Comparison of ENCODE assay signal across 15 cellular contexts in the genomic region with DNA sequence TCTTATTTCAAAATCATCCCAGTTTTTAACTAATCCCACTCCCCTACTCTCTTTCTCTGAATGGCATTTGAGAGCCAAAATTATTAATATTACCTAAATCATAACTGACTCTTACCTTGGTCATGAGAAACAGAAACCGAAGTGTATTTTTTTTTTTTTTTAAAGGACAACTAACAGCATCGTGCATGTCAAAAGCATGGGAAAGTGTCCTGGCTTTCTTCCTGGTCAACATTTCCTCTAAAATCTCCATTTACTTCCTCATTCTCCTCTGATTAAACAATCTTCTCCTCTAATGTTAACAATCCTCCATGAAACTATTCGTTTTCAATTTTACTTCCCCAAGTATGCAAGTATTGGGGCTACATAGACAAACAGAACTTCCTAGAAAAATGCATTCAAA. TPM values are rescaled to one million over a fixed set of nuclear protein-coding genes. Genes with fewer than 3 reads are reported as not detected.
A peak's percentile ranks its signal among the peaks of the same experiment; 100 is the strongest.
DNase-seq lines count a peak whose midpoint lies in the region; ATAC-seq, FAIRE-seq and TF ChIP-seq lines count a peak whose summit lies in the region.
"Had no signal": no experiment of that assay in that cellular context is flagged by ENCODE, and none has a peak within 500 bp of the region (broad histone marks: within the 10 kb centered on the region; RNA-seq: fewer than 3 reads in every experiment).

No MANE protein-coding gene starts in this region.

- H3K4me3 ChIP-seq in BLaER1 (no peak overlapping the region), GM23248 (peak overlapping the region; percentile 34; the same call in 1 of the 2 replicates), astrocyte (ENCODE audit: insufficient read depth, low read depth, low read length) (no peak overlapping the region)
- H3K4me3 ChIP-seq: ovary, upper lobe of left lung had no signal

- H3K9me3 ChIP-seq in BLaER1 (peaks cover 14% of the 10 kb centered on the region), GM23248 (ENCODE audit: low read depth) (no peaks in the 10 kb centered on the region), astrocyte (ENCODE audit: insufficient read depth, low read depth, low read length) (no peaks in the 10 kb centered on the region)
- H3K9me3 ChIP-seq: ovary, upper lobe of left lung had no signal

- H2AFZ ChIP-seq in GM23248 (no peak overlapping the region), astrocyte (ENCODE audit: low read depth, low read length) (no peak overlapping the region)

- H3K4me1 ChIP-seq in BLaER1 (peaks cover 43% of the 10 kb centered on the region), GM23248 (ENCODE audit: insufficient read depth) (peaks cover 10% of the 10 kb centered on the region), astrocyte (ENCODE audit: insufficient read depth, low read length) (no peaks in the 10 kb centered on the region)

- H4K20me1 ChIP-seq in BLaER1: no peaks in the 10 kb centered on the region; the same call in 1 of the 2 replicates
- no peaks in the 10 kb centered on the region for H4K20me1 ChIP-seq in GM23248 (ENCODE audit: insufficient read depth)
- H4K20me1 ChIP-seq in astrocyte (ENCODE audit: insufficient read depth, low read length): no peaks in the 10 kb centered on the region

- H3K9ac ChIP-seq in BLaER1: no peak overlapping the region
- no peak overlapping the region for H3K9ac ChIP-seq in GM23248
- H3K9ac ChIP-seq in astrocyte (ENCODE audit: low read length): no peak overlapping the region

- H3K4me3 Mint-ChIP-seq in astrocyte (ENCODE audit: unreplicated experiment) (no peak overlapping the region), memory B cell (no peak overlapping the region), WTC11 (no peak overlapping the region)
- H3K4me3 Mint-ChIP-seq: activated CD8-positive, alpha-beta T cell treated with anti-CD3 and anti-CD28 coated beads for 36 hours had no signal

- WGBS in GM23248 (ENCODE audit: low coverage in 1 of 2, low lambda C conversion rate in 2 of 2, missing lambda C conversion rate in 2 of 2), 2 experiments: 13% methylated on average over 3 of the region's 3 CpGs

- TF ChIP-seq CTCF in astrocyte (IDR thresholded peaks at IDR 0.05; ENCODE audit: insufficient read depth, low read depth, low read length) (no peak), GM13976 (IDR thresholded peaks at IDR 0.05; ENCODE audit: borderline replicate concordance, control extremely low read depth, extremely low read depth, insufficient read depth, missing control alignments) (no peak), WTC11 (IDR thresholded peaks at IDR 0.05) (no peak)

- no peaks in the 10 kb centered on the region for H3K27me3 ChIP-seq in BLaER1
- H3K27me3 ChIP-seq in GM23248 (replicated peaks; ENCODE audit: insufficient read depth): no peaks in the 10 kb centered on the region
- H3K27me3 ChIP-seq in astrocyte (ENCODE audit: insufficient read depth, low read length): no peaks in the 10 kb centered on the region
- H3K27me3 ChIP-seq: ovary, upper lobe of left lung had no signal

- CTCF ChIA-PET in WTC11 (lab: Charles Lee): no interaction called here

- POLR2A ChIA-PET in WTC11 (lab: Charles Lee): no interaction called here

- H3K4me2 ChIP-seq in BLaER1: peak overlapping the region; percentile 93; the same call in 1 of the 2 replicates
- H3K4me2 ChIP-seq in GM23248 (ENCODE audit: unreplicated experiment): no peak overlapping the region
- H3K4me2 ChIP-seq in astrocyte (ENCODE audit: low read length): no peak overlapping the region

- H3K79me2 ChIP-seq in GM23248 (ENCODE audit: insufficient read depth) (peaks cover 25% of the 10 kb centered on the region), astrocyte (ENCODE audit: insufficient read depth, low read length) (peaks cover 23% of the 10 kb centered on the region)

- H3K27ac ChIP-seq in BLaER1: no peak overlapping the region
- 0 out of 2 replicates have a peak overlapping the region, but pooled peaks have one; percentile 8 for H3K27ac ChIP-seq in GM23248
- no peak overlapping the region for H3K27ac ChIP-seq in astrocyte (ENCODE audit: low read depth, low read length)
- H3K27ac ChIP-seq: ovary had no signal

- peak; percentile 88 for FAIRE-seq in astrocyte (lab: Jason Lieb, UNC)
- FAIRE-seq: H1 had no signal

- in situ Hi-C loops in GM23248 (cut with MboI): loop anchor here (25.0 kb wide), 1 partner anchor 442 kb away; no protein-coding TSS in a partner anchor
- in situ Hi-C loops in GM13976 (cut with MboI; ENCODE audit: low sequenced_read_pairs, unreplicated experiment): no loop called here

- no peaks in the 10 kb centered on the region for H3K9me3 Mint-ChIP-seq in astrocyte (ENCODE audit: unreplicated experiment)
- H3K9me3 Mint-ChIP-seq in memory B cell: no peaks in the 10 kb centered on the region
- H3K9me3 Mint-ChIP-seq in WTC11: no peaks in the 10 kb centered on the region
- H3K9me3 Mint-ChIP-seq: activated CD8-positive, alpha-beta T cell treated with anti-CD3 and anti-CD28 coated beads for 36 hours had no signal

- peak; percentile 26 for DNase-seq in GM23248
- no peak for DNase-seq in astrocyte (ENCODE audit: low read depth)
- no peak for DNase-seq in memory B cell (ENCODE audit: low spot score in 2 of 2)
- no peak for DNase-seq in left lobe of liver (ENCODE audit: low spot score)
- DNase-seq in activated CD4-positive, alpha-beta T cell treated with anti-CD3 and anti-CD28 coated beads for 4 hours: no peak
- DNase-seq in GM13976 (ENCODE audit: low spot score): no peak
- DNase-seq in WTC11 (ENCODE audit: low spot score): no peak
- DNase-seq: activated CD8-positive, alpha-beta T cell treated with anti-CD3 and anti-CD28 coated beads for 36 hours; NCI-H1048; NCI-H524 treated with DMSO at 0.1 percent for 48 hours; ovary; T-helper 9 cell; upper lobe of left lung had no signal

- H3K4me1 Mint-ChIP-seq in astrocyte (ENCODE audit: low read depth, unreplicated experiment) (peaks cover 3% of the 10 kb centered on the region), memory B cell (peaks cover 2% of the 10 kb centered on the region), WTC11 (peaks cover 4% of the 10 kb centered on the region)

- peaks cover 9% of the 10 kb centered on the region; the same call in 1 of the 2 replicates for H3F3A ChIP-seq in GM23248 (ENCODE audit: insufficient read depth)

- H3K36me3 Mint-ChIP-seq in astrocyte (ENCODE audit: low read depth, unreplicated experiment) (no peaks in the 10 kb centered on the region), memory B cell (no peaks in the 10 kb centered on the region), WTC11 (no peaks in the 10 kb centered on the region)

- H3K36me3 ChIP-seq in BLaER1 (peaks cover 33% of the 10 kb centered on the region), GM23248 (ENCODE audit: low read depth) (no peaks in the 10 kb centered on the region), astrocyte (ENCODE audit: insufficient read depth, low read length) (no peaks in the 10 kb centered on the region)
- H3K36me3 ChIP-seq: ovary, upper lobe of left lung had no signal

- H3K27ac Mint-ChIP-seq in astrocyte (ENCODE audit: unreplicated experiment) (no peak overlapping the region), memory B cell (peak overlapping the region; percentile 63), WTC11 (no peak overlapping the region)
- H3K27ac Mint-ChIP-seq: activated CD8-positive, alpha-beta T cell treated with anti-CD3 and anti-CD28 coated beads for 36 hours had no signal

- no peaks in the 10 kb centered on the region for H3K9me2 ChIP-seq in GM23248 (ENCODE audit: insufficient read depth)

- ATAC-seq in memory B cell (ENCODE audit: low read depth) (no peak), left lobe of liver (no peak), WTC11 (no peak)
- ATAC-seq: activated CD8-positive, alpha-beta T cell treated with anti-CD3 and anti-CD28 coated beads for 36 hours had no signal

- H3K27me3 Mint-ChIP-seq in astrocyte (ENCODE audit: low read depth, unreplicated experiment): no peaks in the 10 kb centered on the region
- no peaks in the 10 kb centered on the region for H3K27me3 Mint-ChIP-seq in memory B cell
- H3K27me3 Mint-ChIP-seq in WTC11 (ENCODE audit: low read depth): no peaks in the 10 kb centered on the region
- H3K27me3 Mint-ChIP-seq: activated CD8-positive, alpha-beta T cell treated with anti-CD3 and anti-CD28 coated beads for 36 hours had no signal

TF ChIP-seq in WTC11, 78 proteins besides CTCF, POLR2A, EP300 and RAD21 (continues in another document):
- TF ChIP-seq, protein P1, sequence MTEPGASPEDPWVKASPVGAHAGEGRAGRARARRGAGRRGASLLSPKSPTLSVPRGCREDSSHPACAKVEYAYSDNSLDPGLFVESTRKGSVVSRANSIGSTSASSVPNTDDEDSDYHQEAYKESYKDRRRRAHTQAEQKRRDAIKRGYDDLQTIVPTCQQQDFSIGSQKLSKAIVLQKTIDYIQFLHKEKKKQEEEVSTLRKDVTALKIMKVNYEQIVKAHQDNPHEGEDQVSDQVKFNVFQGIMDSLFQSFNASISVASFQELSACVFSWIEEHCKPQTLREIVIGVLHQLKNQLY (CRISPR knock-in tag; IDR thresholded peaks at IDR 0.05): no peak

RNA-seq across cellular contexts. Expression of a gene that starts 2.1 kb away (rescaled TPM):
- total RNA-seq in GM23248 (2014; rRNA removed; shearing (Covaris generic)): 10.9 and 13.6 TPM in 2 replicates
- 10.6 and 11.3 TPM in 2 replicates for polyA plus RNA-seq in GM23248 (2016; fragmentation: Nextera tagmentation; extraction: Ambion mirVana)
- total RNA-seq in astrocyte (3.9 and 4.6 TPM in 2 replicates), left lobe of liver (4.2 TPM), WTC11 (2021) (0.87 to 1.3 TPM (median 0.96 TPM) in 3 replicates)

RNA-seq across cellular contexts. Expression of a gene that starts 2.5 kb away (rescaled TPM):
- total RNA-seq in GM23248 (2014; rRNA removed; shearing (Covaris generic)): 4.0 and 11.8 TPM in 2 replicates
- polyA plus RNA-seq in GM23248 (2016; fragmentation: Nextera tagmentation; extraction: Ambion mirVana): 11.6 and 12.7 TPM in 2 replicates
- total RNA-seq in astrocyte: 18.4 and 21.8 TPM in 2 replicates
- 5.8 TPM for total RNA-seq in left lobe of liver
- total RNA-seq in WTC11 (2021): 20.8 to 22.2 TPM (median 21.7 TPM) in 3 replicates
